Comparison of ENCODE assay signal across 9 cellular contexts in genomic region chr1:39671433-39671792, GRCh38. TPM values are rescaled to one million over a fixed set of nuclear protein-coding genes. Genes with fewer than 3 reads are reported as not detected.
DNase-seq lines count a peak whose midpoint lies in the region; ATAC-seq lines count a peak whose summit lies in the region.
"Had no signal": no experiment of that assay in that cellular context is flagged by ENCODE, and none has a peak within 500 bp of the region (broad histone marks: within the 10 kb centered on the region; RNA-seq: fewer than 3 reads in every experiment).

No MANE protein-coding gene starts in this region.

- no peak for DNase-seq in activated T-cell treated with anti-CD3 and anti-CD28 coated beads, Interleukin-2, amount 50 U/mL, for 4 hours
- no peak for DNase-seq in activated T-cell treated with anti-CD3 and anti-CD28 coated beads, Interleukin-2, amount 50 U/mL, for 1 hour
- peak; percentile 74 for DNase-seq in cerebellum (ENCODE audit: low spot score)
- DNase-seq in medulla oblongata (ENCODE audit: extremely low spot score): peak; percentile 51
- DNase-seq in germinal center (ENCODE audit: low spot score): no peak
- DNase-seq in NCI-H1930 (lab: John Stamatoyannopoulos, UW): no peak

- H3K36me3 Mint-ChIP-seq in activated T-cell treated with anti-CD3 and anti-CD28 coated beads, Interleukin-2, amount 50 U/mL, for 4 hours (ENCODE audit: insufficient read depth): no peaks in the 10 kb centered on the region

- H3K4me3 ChIP-seq in urinary bladder (ENCODE audit: low read depth, low read length): peak overlapping the region; percentile 54

- 2% methylated on average over 26 of the region's 26 CpGs for WGBS in urinary bladder

- H3K4me1 Mint-ChIP-seq in activated T-cell treated with anti-CD3 and anti-CD28 coated beads, Interleukin-2, amount 50 U/mL, for 4 hours (ENCODE audit: low read depth): peaks cover 16% of the 10 kb centered on the region

- ATAC-seq in activated T-cell treated with anti-CD3 and anti-CD28 coated beads, Interleukin-2, amount 50 U/mL, for 4 hours: peak in 1 of 2 donors; percentile 2
- no peak for ATAC-seq in GM18907 (IDR thresholded peaks at IDR 0.05; ENCODE audit: unreplicated experiment)

- H3K36me3 ChIP-seq in urinary bladder (ENCODE audit: insufficient read depth): no peaks in the 10 kb centered on the region

- H3K27me3 Mint-ChIP-seq in activated T-cell treated with anti-CD3 and anti-CD28 coated beads, Interleukin-2, amount 50 U/mL, for 4 hours (ENCODE audit: low read depth): peaks cover 35% of the 10 kb centered on the region

- H3K27ac ChIP-seq in urinary bladder (ENCODE audit: low read depth): no peak overlapping the region

- H3K4me1 ChIP-seq in urinary bladder (ENCODE audit: insufficient read depth): no peaks in the 10 kb centered on the region

- H3K4me3 Mint-ChIP-seq in activated T-cell treated with anti-CD3 and anti-CD28 coated beads, Interleukin-2, amount 50 U/mL, for 4 hours: peak overlapping the region; percentile 26

- no peaks in the 10 kb centered on the region for H3K9me3 Mint-ChIP-seq in activated T-cell treated with anti-CD3 and anti-CD28 coated beads, Interleukin-2, amount 50 U/mL, for 4 hours

RNA-seq across cellular contexts. Expression of gene NT5C1A, which starts 0.5 kb away (rescaled TPM):
- not detected for total RNA-seq in activated T-cell treated with anti-CD3 and anti-CD28 coated beads, Interleukin-2, amount 50 U/mL, for 4 hours
- total RNA-seq in cerebellum (1.00 TPM), urinary bladder (2.1 TPM)
- 0.27 TPM for polyA plus RNA-seq in urinary bladder
- total RNA-seq: M059J had no signal

RNA-seq across cellular contexts. Expression of gene HPCAL4, which starts 19.8 kb away (rescaled TPM):
- total RNA-seq in activated T-cell treated with anti-CD3 and anti-CD28 coated beads, Interleukin-2, amount 50 U/mL, for 4 hours: under 1 TPM; 0.05 to 0.38 (median 0.33) TPM
- total RNA-seq in cerebellum: 27.9 TPM
- 2.5 TPM for total RNA-seq in urinary bladder
- polyA plus RNA-seq in urinary bladder: 0.23 TPM

RNA-seq across cellular contexts. Expression of gene HEYL, which starts 32.0 kb away (rescaled TPM):
- total RNA-seq in activated T-cell treated with anti-CD3 and anti-CD28 coated beads, Interleukin-2, amount 50 U/mL, for 4 hours: under 1 TPM; 0.05 to 0.11 (median 0.08) TPM
- total RNA-seq in cerebellum (0.82 TPM), urinary bladder (7.9 TPM)
- 7.2 TPM for polyA plus RNA-seq in urinary bladder

Comparison
In these comparisons a context has a peak if more than half of its experiments do, and no peak if none do; other contexts are left out.
1. DNase-seq: peak in cerebellum (single experiment) and medulla oblongata (single experiment); none in activated T-cell treated with anti-CD3 and anti-CD28 coated beads, Interleukin-2, amount 50 U/mL, for 4 hours (single experiment), activated T-cell treated with anti-CD3 and anti-CD28 coated beads, Interleukin-2, amount 50 U/mL, for 1 hour (single experiment), germinal center (single experiment) and NCI-H1930 (0 of 2).